ENCODE assay signal across 7 cellular contexts in the genomic region with DNA sequence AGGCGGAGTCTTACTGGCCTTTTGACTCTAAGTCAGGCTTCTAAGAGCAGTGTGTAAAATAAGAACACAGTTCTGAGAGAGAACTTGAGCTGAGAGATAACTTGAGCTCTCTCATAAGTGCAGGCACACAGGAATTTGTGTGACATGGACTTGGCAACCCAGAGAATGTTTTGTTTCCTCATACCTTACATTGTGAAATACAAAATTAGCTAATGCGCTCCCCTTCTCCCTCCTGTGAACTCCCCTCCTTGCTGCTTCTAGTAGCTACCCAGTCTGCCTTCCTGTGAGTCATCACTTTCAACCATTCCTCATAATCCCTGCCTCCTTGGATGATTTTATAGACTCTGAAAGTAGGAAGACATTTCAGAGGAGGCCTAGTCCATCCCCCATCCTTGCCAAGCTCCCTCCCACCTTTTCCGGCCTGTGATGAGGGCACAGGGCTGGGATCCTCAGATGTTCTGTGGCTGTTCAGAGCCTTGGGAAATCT. TPM values are rescaled to one million over a fixed set of nuclear protein-coding genes. Genes with fewer than 3 reads are reported as not detected.
DNase-seq lines count a peak whose midpoint lies in the region; ATAC-seq, FAIRE-seq and TF ChIP-seq lines count a peak whose summit lies in the region.

No MANE protein-coding gene starts in this region.

- no peaks in the 10 kb centered on the region; a peak in 1 of 5 replicates for H3K4me1 ChIP-seq in K562 (replicated peaks in 1 of 2; ENCODE audit: control insufficient read depth in 2 of 2, insufficient read depth in 2 of 2, low read length in 2 of 2)
- no peaks in the 10 kb centered on the region for H3K4me1 ChIP-seq in uterus

- no peak overlapping the region for H3K4me2 ChIP-seq in K562 (ENCODE audit: insufficient read depth, low read length)

- CTCF ChIA-PET in K562 (lab: Yijun Ruan, JAX; ENCODE audit: low intra/inter-chr PET ratio) = no interaction called here

- peaks cover 16 to 36% of the 10 kb centered on the region in 2 experiments for H3K27me3 ChIP-seq in K562 (ENCODE audit: control insufficient read depth in 2 of 2, insufficient read depth in 2 of 2, low read length in 2 of 2)
- H3K27me3 ChIP-seq in uterus = no peaks in the 10 kb centered on the region

- H3K9ac ChIP-seq in K562 (ENCODE audit: insufficient read depth in 1 of 2, low read depth in 2 of 2, low read length in 2 of 2) = no peak overlapping the region

- intact Hi-C loops in K562 (cut with micrococcal nuclease) = no loop called here
- intact Hi-C loops in uterus (cut with DNase I; ENCODE audit: low total_unique reads) = no loop called here

- H3K27ac ChIP-seq in K562 (ENCODE audit: extremely low read depth, low read depth, low read length) (0 out of 3 replicates have a peak overlapping the region, but pooled peaks have one; percentile 2), uterus (peak overlapping the region; percentile 63 to 70)

- no peaks in the 10 kb centered on the region for H4K20me1 ChIP-seq in K562 (replicated peaks; ENCODE audit: control insufficient read depth, insufficient read depth, low read length)

- WGBS in K562 (ENCODE audit: insufficient coverage, low coverage, missing lambda C conversion rate) = 52% methylated on average over 3 of the region's 3 CpGs

- TF ChIP-seq POLR2A in K562 (conservative IDR thresholded peaks at IDR 0.05) = no peak
- TF ChIP-seq POLR2A in uterus (IDR thresholded peaks at IDR 0.05) = no peak

- no peaks in the 10 kb centered on the region for H3K36me3 ChIP-seq in K562 (ENCODE audit: control insufficient read depth, insufficient read depth, low read length)
- no peaks in the 10 kb centered on the region for H3K36me3 ChIP-seq in uterus

- TF ChIP-seq RAD21 in Ishikawa (IDR thresholded peaks at IDR 0.05; ENCODE audit: low read depth) (no peak), K562 (CRISPR knock-in tag; conservative IDR thresholded peaks at IDR 0.05 in 1 of 2, IDR thresholded peaks at IDR 0.05 in 1 of 2) (no peak)

- no peak overlapping the region for H2AFZ ChIP-seq in K562 (ENCODE audit: low read depth, low read length)

- FAIRE-seq in K562 (lab: Jason Lieb, UNC) = no peak

- TF ChIP-seq CTCF in K562 (IDR thresholded peaks at IDR 0.05 in 2 of 3, conservative IDR thresholded peaks at IDR 0.05 in 1 of 3; ENCODE audit: insufficient read depth in 2 of 3, low read depth in 1 of 3, low read length in 3 of 3) = no peak
- no peak for TF ChIP-seq CTCF in uterus (IDR thresholded peaks at IDR 0.05)

- no peak for ATAC-seq in K562

- H3K9me1 ChIP-seq in K562 (ENCODE audit: control insufficient read depth, insufficient read depth, low read length) = no peaks in the 10 kb centered on the region

- POLR2A ChIA-PET in K562 (lab: Yijun Ruan, JAX) = interaction anchor here (0.6 to 1.9 kb wide), 3 partner anchors 9 to 34 kb away, joined by 3 to 8 read pairs (median 3); no protein-coding TSS in a partner anchor

- no peak for DNase-seq in K562 (ENCODE audit: extremely low read depth in 1 of 4, low spot score in 3 of 4)
- peak; percentile 98 for DNase-seq in kidney glomerular epithelial cell (lab: John Stamatoyannopoulos, UW)
- DNase-seq in uterus = peak; percentile 71 to 76
- no peak for DNase-seq in HuH-7.5 (ENCODE audit: low spot score)
- DNase-seq in DMS153 treated with DMSO at 0.1 percent for 48 hours (lab: John Stamatoyannopoulos, UW; ENCODE audit: unreplicated experiment) = no peak
- no peak for DNase-seq in NCI-H1694 treated with DMSO at 0.1 percent for 48 hours (lab: John Stamatoyannopoulos, UW)

- peaks cover 4% of the 10 kb centered on the region; the same call in 1 of the 2 replicates for H3K9me3 ChIP-seq in K562 (replicated peaks; ENCODE audit: control insufficient read depth, insufficient read depth, low read depth, low read length)
- H3K9me3 ChIP-seq in uterus = no peaks in the 10 kb centered on the region

- TF ChIP-seq EP300 in Ishikawa (IDR thresholded peaks at IDR 0.05; ENCODE audit: borderline replicate concordance) = no peak
- no peak for TF ChIP-seq EP300 in K562 (IDR thresholded peaks at IDR 0.05; ENCODE audit: low read length)

- in situ Hi-C loops in K562 (cut with MboI) = no loop called here

- BruUV-seq in K562 (replicated peaks; lab: Mats Ljungman, UMichigan) = no TSS peak

- no peak overlapping the region for H3K4me3 ChIP-seq in K562
- H3K4me3 ChIP-seq in uterus = no peak overlapping the region

- no peaks in the 10 kb centered on the region for H3K79me2 ChIP-seq in K562 (ENCODE audit: control insufficient read depth, insufficient read depth, low read length)

TF ChIP-seq in Ishikawa, 13 proteins besides CTCF, POLR2A, EP300 and RAD21:
- TF ChIP-seq FOXM1 (IDR thresholded peaks at IDR 0.05; ENCODE audit: borderline replicate concordance, low read depth) = no peak
- TF ChIP-seq NFIC (IDR thresholded peaks at IDR 0.05) = no peak
- peak; percentile 42; the same call in 1 of the 2 replicates for TF ChIP-seq CEBPB (IDR thresholded peaks at IDR 0.05)

TF ChIP-seq in K562, 482 proteins besides CTCF, POLR2A, EP300 and RAD21 (continues in another document):
- TF ChIP-seq FOXK2 (conservative IDR thresholded peaks at IDR 0.05 in 1 of 2, IDR thresholded peaks at IDR 0.05 in 1 of 2; ENCODE audit: low read depth in 2 of 2) (no peak), FOSL1 (tag; conservative IDR thresholded peaks at IDR 0.05) (0 out of 2 replicates have a peak, but pooled peaks have one; percentile 44), MEIS2 (IDR thresholded peaks at IDR 0.05; ENCODE audit: partially characterized antibody) (peak; percentile 1), C11orf30 (IDR thresholded peaks at IDR 0.05; ENCODE audit: low read depth) (peak; percentile 22; the same call in 1 of the 2 replicates), ZNF316 (IDR thresholded peaks at IDR 0.05) (0 out of 2 replicates have a peak, but pooled peaks have one; percentile 15), CEBPG (CRISPR knock-in tag; IDR thresholded peaks at IDR 0.05) (no peak), CEBPG (tag; conservative IDR thresholded peaks at IDR 0.05 in 1 of 2, IDR thresholded peaks at IDR 0.05 in 1 of 2) (peak in 1 of 2 experiments; percentile 53; a peak in 2 of 4 replicates)
- TF ChIP-seq, protein P1, sequence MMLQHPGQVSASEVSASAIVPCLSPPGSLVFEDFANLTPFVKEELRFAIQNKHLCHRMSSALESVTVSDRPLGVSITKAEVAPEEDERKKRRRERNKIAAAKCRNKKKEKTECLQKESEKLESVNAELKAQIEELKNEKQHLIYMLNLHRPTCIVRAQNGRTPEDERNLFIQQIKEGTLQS (IDR thresholded peaks at IDR 0.05) = peak; percentile 68
- TF ChIP-seq, protein P1 (CRISPR knock-in tag; conservative IDR thresholded peaks at IDR 0.05) = no peak

RNA-seq across cellular contexts. Expression of a gene that starts 22.6 kb away (rescaled TPM):
- total RNA-seq in K562 (2011; cell fraction: chromatin; rRNA removed; ENCODE audit: low replicate concordance) = 0.19 TPM in 1 of 2 replicates, not detected in the other
- total RNA-seq in K562 (2011; cell fraction: nucleolus; rRNA removed) = not detected in 2 replicates
- not detected in 2 replicates for total RNA-seq in K562 (2011; cell fraction: nucleoplasm; rRNA removed)
- not detected in 2 replicates for total RNA-seq in K562 (2014; rRNA removed)
- not detected in 2 replicates for total RNA-seq in K562 (2014; rRNA removed; fragmentation: Illumina TruSeq; extraction: Trizol)
- total RNA-seq in K562 (2015; rRNA removed; fragmentation: Illumina TruSeq; extraction: Trizol) = not detected in 2 replicates
- not detected in 2 replicates for total RNA-seq in K562 (2021)
- polyA plus RNA-seq in K562 (2011; rRNA removed) = 0.01 TPM in 1 of 2 replicates, not detected in the other
- not detected in 2 replicates for polyA plus RNA-seq in K562 (2011; cell fraction: cytosol; rRNA removed)
- not detected in 2 replicates for polyA plus RNA-seq in K562 (2011; cell fraction: nucleus; rRNA removed)
- polyA plus RNA-seq in K562 (2012) = not detected in 2 replicates
- not detected in 2 replicates for polyA plus RNA-seq in K562 (2014; fragmentation: Illumina TruSeq; extraction: Trizol)
- under 1 TPM; 0.01 TPM for polyA plus RNA-seq in K562 (2014; fragmentation: Nextera tagmentation; extraction: Ambion mirVana)
- not detected in 2 replicates for polyA plus RNA-seq in K562 (2014; rRNA removed)
- 0.03 TPM in 1 of 2 replicates, not detected in the other for polyA minus RNA-seq in K562 (2011; rRNA and poly(A)+ RNA removed)
- not detected in 2 replicates for polyA minus RNA-seq in K562 (2011; cell fraction: cytosol; rRNA and poly(A)+ RNA removed)
- not detected in 2 replicates for polyA minus RNA-seq in K562 (2011; cell fraction: nucleus; rRNA and poly(A)+ RNA removed)
- 1 to 10 TPM in 1 of 4 donors, under 1 TPM in 1, not detected in 2; 0.40 to 1.6 TPM for total RNA-seq in uterus

RNA-seq across cellular contexts. Expression of a gene that starts 27.0 kb away (rescaled TPM):
- 185 and 224 TPM in 2 replicates for total RNA-seq in K562 (2011; cell fraction: chromatin; rRNA removed; ENCODE audit: low replicate concordance)
- 117 and 128 TPM in 2 replicates for total RNA-seq in K562 (2011; cell fraction: nucleolus; rRNA removed)
- 131 and 167 TPM in 2 replicates for total RNA-seq in K562 (2011; cell fraction: nucleoplasm; rRNA removed)
- 32.8 and 34.4 TPM in 2 replicates for total RNA-seq in K562 (2014; rRNA removed)
- total RNA-seq in K562 (2014; rRNA removed; fragmentation: Illumina TruSeq; extraction: Trizol) = 25.5 and 29.1 TPM in 2 replicates
- 30.0 and 31.1 TPM in 2 replicates for total RNA-seq in K562 (2015; rRNA removed; fragmentation: Illumina TruSeq; extraction: Trizol)
- 43.7 and 46.2 TPM in 2 replicates for total RNA-seq in K562 (2021)
- 27.1 and 35.5 TPM in 2 replicates for polyA plus RNA-seq in K562 (2011; rRNA removed)
- 28.7 and 29.0 TPM in 2 replicates for polyA plus RNA-seq in K562 (2011; cell fraction: cytosol; rRNA removed)
- 80.3 and 95.3 TPM in 2 replicates for polyA plus RNA-seq in K562 (2011; cell fraction: nucleus; rRNA removed)
- 35.6 and 36.3 TPM in 2 replicates for polyA plus RNA-seq in K562 (2012)
- polyA plus RNA-seq in K562 (2014; fragmentation: Illumina TruSeq; extraction: Trizol) = 33.8 and 36.5 TPM in 2 replicates
- 10 to 100 TPM; 11.3 to 20.1 TPM for polyA plus RNA-seq in K562 (2014; fragmentation: Nextera tagmentation; extraction: Ambion mirVana)
- polyA plus RNA-seq in K562 (2014; rRNA removed) = 27.9 and 31.3 TPM in 2 replicates
- 62.4 and 65.0 TPM in 2 replicates for polyA minus RNA-seq in K562 (2011; rRNA and poly(A)+ RNA removed)
- 25.7 and 31.9 TPM in 2 replicates for polyA minus RNA-seq in K562 (2011; cell fraction: cytosol; rRNA and poly(A)+ RNA removed)
- polyA minus RNA-seq in K562 (2011; cell fraction: nucleus; rRNA and poly(A)+ RNA removed) = 55.6 and 71.6 TPM in 2 replicates
- 10 to 100 TPM; 13.5 to 73.0 (median 62.1) TPM for total RNA-seq in uterus

Comparison
In these comparisons a context has a peak if more than half of its experiments do, and no peak if none do; other contexts are left out.
1. DNase-seq: peak in kidney glomerular epithelial cell (single experiment) and uterus (2 of 2); none in K562 (0 of 4), HuH-7.5 (single experiment), DMS153 treated with DMSO at 0.1 percent for 48 hours (single experiment) and NCI-H1694 treated with DMSO at 0.1 percent for 48 hours (single experiment).